ENCODE assay signal across 12 cellular contexts in the genomic region with DNA sequence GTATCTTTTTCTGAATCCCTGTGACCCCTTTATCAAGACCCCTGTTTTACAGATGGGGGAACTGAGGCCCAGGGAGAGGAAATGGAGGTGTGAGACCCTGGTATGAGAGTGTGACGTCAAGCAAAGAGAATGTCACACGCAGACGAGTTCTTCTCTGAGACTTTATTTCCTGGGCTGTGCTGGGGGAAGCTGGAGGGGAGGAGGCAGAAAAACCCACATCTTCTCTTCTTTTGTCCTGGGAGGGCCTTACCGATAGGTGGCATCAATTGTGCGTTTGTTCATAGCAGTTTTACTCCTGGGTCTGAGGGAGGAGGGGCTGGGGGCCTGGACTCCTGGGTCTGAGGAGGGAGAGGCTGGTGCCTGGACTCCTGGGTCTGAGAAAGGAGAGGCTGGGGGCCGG. TPM values are rescaled to one million over a fixed set of nuclear protein-coding genes. Genes with fewer than 3 reads are reported as not detected.
DNase-seq lines count a peak whose midpoint lies in the region; ATAC-seq and TF ChIP-seq lines count a peak whose summit lies in the region.
"Had no signal": no experiment of that assay in that cellular context is flagged by ENCODE, and none has a peak within 500 bp of the region (broad histone marks: within the 10 kb centered on the region; RNA-seq: fewer than 3 reads in every experiment).

No MANE protein-coding gene starts in this region.

- no peak overlapping the region for H2BK120ac ChIP-seq in mesenchymal stem cell (ENCODE audit: low read depth, low read length)

- H2BK15ac ChIP-seq in mesenchymal stem cell (ENCODE audit: low read depth, poor library complexity, severe bottlenecking), result no peak overlapping the region

- TF ChIP-seq CTCF in Panc1 (IDR thresholded peaks at IDR 0.05) (peak; percentile 50; the same call in 1 of the 2 replicates), psoas muscle (IDR thresholded peaks at IDR 0.05) (no peak)

- H4K91ac ChIP-seq in mesenchymal stem cell (ENCODE audit: low read length), result no peak overlapping the region

- POLR2A ChIA-PET in Panc1 (lab: Charles Lee), result no interaction called here

- H3K9ac ChIP-seq in GM23248, result no peak overlapping the region
- no peak overlapping the region for H3K9ac ChIP-seq in mesenchymal stem cell (ENCODE audit: low read length)

- CTCF ChIA-PET in Panc1 (lab: Charles Lee), result interaction anchor here (0.7 kb wide), 1 partner anchor 454 kb away, joined by 4 read pairs; no protein-coding TSS in a partner anchor

- no peak overlapping the region for H2BK5ac ChIP-seq in mesenchymal stem cell (ENCODE audit: low read depth, low read length, poor library complexity, severe bottlenecking)

- H3K4me1 ChIP-seq in GM23248 (ENCODE audit: insufficient read depth), result no peaks in the 10 kb centered on the region
- H3K4me1 ChIP-seq in Panc1 (ENCODE audit: control insufficient read depth, insufficient read depth, low read length), result no peaks in the 10 kb centered on the region
- no peaks in the 10 kb centered on the region for H3K4me1 ChIP-seq in mesenchymal stem cell (ENCODE audit: control insufficient read depth, insufficient read depth, low read depth, low read length)
- no peaks in the 10 kb centered on the region for H3K4me1 ChIP-seq in psoas muscle

- H3K4me3 ChIP-seq in GM23248 (no peak overlapping the region), Panc1 (ENCODE audit: low read depth in 2 of 2, low read length in 2 of 2) (no peak overlapping the region), mesenchymal stem cell (ENCODE audit: insufficient read depth in 1 of 2, low read depth in 1 of 2, low read length in 2 of 2) (no peak overlapping the region), psoas muscle (no peak overlapping the region)
- H3K4me3 ChIP-seq: suprapubic skin had no signal

- no peak for ATAC-seq in Panc1
- ATAC-seq in psoas muscle, result no peak
- ATAC-seq: activated T-cell treated with anti-CD3 and anti-CD28 coated beads, Interleukin-2, amount 50 U/mL, for 72 hours had no signal

- H3F3A ChIP-seq in GM23248 (ENCODE audit: insufficient read depth), result no peaks in the 10 kb centered on the region

- H4K20me1 ChIP-seq in GM23248 (ENCODE audit: insufficient read depth), result no peaks in the 10 kb centered on the region

- no peaks in the 10 kb centered on the region for H3K79me2 ChIP-seq in GM23248 (ENCODE audit: insufficient read depth)

- 12 to 16% methylated on average over 6 of the region's 6 CpGs for WGBS in GM23248 (ENCODE audit: low coverage in 1 of 2, low lambda C conversion rate in 2 of 2, missing lambda C conversion rate in 2 of 2), 2 experiments
- 40% methylated on average over 6 of the region's 6 CpGs for WGBS in mesenchymal stem cell
- 15 to 19% (median 16%) methylated on average over 6 of the region's 6 CpGs for WGBS in psoas muscle, 3 donors

- H3K4ac ChIP-seq in mesenchymal stem cell (ENCODE audit: low read depth in 1 of 2, low read length in 2 of 2), result no peak overlapping the region

- peak; percentile 41 for DNase-seq in Daoy (ENCODE audit: low read depth)
- peak; percentile 21 for DNase-seq in GM23248
- no peak for DNase-seq in Panc1 (ENCODE audit: low read depth, low spot score)
- peak; percentile 2 for DNase-seq in mesenchymal stem cell
- no peak for DNase-seq in psoas muscle
- DNase-seq in NCI-H1092 (lab: John Stamatoyannopoulos, UW), result no peak
- DNase-seq in NCI-H748 (lab: John Stamatoyannopoulos, UW; ENCODE audit: unreplicated experiment), result no peak
- DNase-seq: activated T-cell treated with anti-CD3 and anti-CD28 coated beads, Interleukin-2, amount 50 U/mL, for 72 hours; GOT3; NCI-H2227 treated with DMSO at 0.1 percent for 48 hours had no signal

- no peak overlapping the region for H2BK12ac ChIP-seq in mesenchymal stem cell (ENCODE audit: low read length in 2 of 2)

- H4K8ac ChIP-seq in mesenchymal stem cell (ENCODE audit: low read length), result no peak overlapping the region

- intact Hi-C loops in Panc1 (cut with micrococcal nuclease; ENCODE audit: unreplicated experiment) (no loop called here), psoas muscle (cut with DNase I) (no loop called here)

- H3K79me1 ChIP-seq in mesenchymal stem cell (replicated peaks; ENCODE audit: low read length, poor library complexity, severe bottlenecking), result no peaks in the 10 kb centered on the region

- H3K23ac ChIP-seq in mesenchymal stem cell (ENCODE audit: low read length in 2 of 2), result no peak overlapping the region

- H2AK5ac ChIP-seq in mesenchymal stem cell (ENCODE audit: low read length, severe bottlenecking), result no peak overlapping the region

- H3K4me2 ChIP-seq in GM23248 (ENCODE audit: unreplicated experiment) (no peak overlapping the region), mesenchymal stem cell (ENCODE audit: low read length, poor library complexity, severe bottlenecking) (no peak overlapping the region)

- in situ Hi-C loops in GM23248 (cut with MboI), result no loop called here
- in situ Hi-C loops in Panc1 (cut with HindIII; ENCODE audit: low pct_unique_long_range_greater_than_20kb, low sequenced_read_pairs), result no loop called here

- H3K27me3 ChIP-seq in GM23248 (replicated peaks; ENCODE audit: insufficient read depth) (peaks cover 6% of the 10 kb centered on the region; the same call in 1 of the 2 replicates), Panc1 (ENCODE audit: control insufficient read depth, insufficient read depth, low read length) (no peaks in the 10 kb centered on the region), mesenchymal stem cell (ENCODE audit: control insufficient read depth in 1 of 2, insufficient read depth in 1 of 2, low read length in 2 of 2) (peaks cover 0 to 49% of the 10 kb centered on the region in 2 experiments), psoas muscle (ENCODE audit: insufficient read depth in 3 of 3, low read length in 2 of 3) (peaks cover 0 to 34% (median 5%) of the 10 kb centered on the region in 3 donors)

- no peak overlapping the region for H3K18ac ChIP-seq in mesenchymal stem cell (ENCODE audit: low read depth in 1 of 2, low read length in 2 of 2)

- BruUV-seq in Panc1 (replicated peaks; lab: Mats Ljungman, UMichigan), result no TSS peak

- H3K9me3 ChIP-seq in GM23248 (ENCODE audit: low read depth), result no peaks in the 10 kb centered on the region
- H3K9me3 ChIP-seq in Panc1 (ENCODE audit: control insufficient read depth, insufficient read depth, low read depth, low read length), result no peaks in the 10 kb centered on the region
- H3K9me3 ChIP-seq in mesenchymal stem cell (ENCODE audit: control insufficient read depth, low read length), result no peaks in the 10 kb centered on the region
- no peaks in the 10 kb centered on the region for H3K9me3 ChIP-seq in psoas muscle
- H3K9me3 ChIP-seq: suprapubic skin had no signal

- H3K9me2 ChIP-seq in GM23248 (ENCODE audit: insufficient read depth), result no peaks in the 10 kb centered on the region

- no peaks in the 10 kb centered on the region for H3K36me3 ChIP-seq in GM23248 (ENCODE audit: low read depth)
- no peaks in the 10 kb centered on the region for H3K36me3 ChIP-seq in Panc1 (ENCODE audit: control insufficient read depth, insufficient read depth, low read length)
- H3K36me3 ChIP-seq in mesenchymal stem cell (ENCODE audit: control insufficient read depth in 1 of 2, insufficient read depth in 2 of 2, low read depth in 1 of 2, low read length in 2 of 2), result no peaks in the 10 kb centered on the region
- no peaks in the 10 kb centered on the region for H3K36me3 ChIP-seq in psoas muscle (ENCODE audit: insufficient read depth in 1 of 2, low read depth in 1 of 2)
- H3K36me3 ChIP-seq: suprapubic skin had no signal

- H3K27ac ChIP-seq in GM23248 (no peak overlapping the region), Panc1 (ENCODE audit: low read length) (no peak overlapping the region), mesenchymal stem cell (ENCODE audit: low read length, poor library complexity, severe bottlenecking) (no peak overlapping the region), psoas muscle (no peak overlapping the region)
- H3K27ac ChIP-seq: suprapubic skin had no signal

- H2AFZ ChIP-seq in GM23248 (no peak overlapping the region), mesenchymal stem cell (ENCODE audit: low read depth, low read length) (no peak overlapping the region)

- no peak overlapping the region for H3K14ac ChIP-seq in mesenchymal stem cell (ENCODE audit: low read length in 2 of 2)

RNA-seq across cellular contexts. Expression of a gene that starts 4.9 kb away (rescaled TPM):
- 1.0 TPM in 1 of 2 replicates, not detected in the other for total RNA-seq in Daoy (2014; rRNA removed; shearing (Covaris generic))
- not detected in 2 replicates for total RNA-seq in GM23248 (2014; rRNA removed; shearing (Covaris generic))
- polyA plus RNA-seq in GM23248 (2016; fragmentation: Nextera tagmentation; extraction: Ambion mirVana) (not detected in 2 replicates), psoas muscle (not detected)
- total RNA-seq in Panc1 (2021; ENCODE audit: unreplicated experiment) (not detected), psoas muscle (not detected)
- polyA plus RNA-seq in Panc1 (2012; ENCODE audit: insufficient read length), result not detected
- not detected for polyA plus RNA-seq in mesenchymal stem cell (2013, experiment 1 of 2)
- not detected for polyA plus RNA-seq in mesenchymal stem cell (2013, experiment 2 of 2)
- total RNA-seq: activated T-cell treated with anti-CD3 and anti-CD28 coated beads, Interleukin-2, amount 50 U/mL, for 72 hours; naive thymus-derived CD8-positive, alpha-beta T cell; suprapubic skin had no signal
- polyA plus RNA-seq: naive thymus-derived CD8-positive, alpha-beta T cell had no signal

RNA-seq across cellular contexts. Expression of a gene that starts 14.7 kb away (rescaled TPM):
- total RNA-seq in Daoy (2014; rRNA removed; shearing (Covaris generic)), result not detected in 2 replicates
- total RNA-seq in GM23248 (2014; rRNA removed; shearing (Covaris generic)), result not detected in 2 replicates
- polyA plus RNA-seq in GM23248 (2016; fragmentation: Nextera tagmentation; extraction: Ambion mirVana), result not detected in 2 replicates
- total RNA-seq in Panc1 (2021; ENCODE audit: unreplicated experiment), result 0.31 TPM
- not detected for polyA plus RNA-seq in Panc1 (2012; ENCODE audit: insufficient read length)
- polyA plus RNA-seq in mesenchymal stem cell (2013, experiment 1 of 2), result 0.32 TPM
- 0.11 TPM for polyA plus RNA-seq in mesenchymal stem cell (2013, experiment 2 of 2)
- total RNA-seq in psoas muscle, result under 1 TPM in 2 of 4 donors, not detected in 2; 0.32 to 0.34 TPM
- under 1 TPM in 2 of 3 donors, not detected in 1; 0.08 to 0.48 TPM for polyA plus RNA-seq in psoas muscle
- total RNA-seq: naive thymus-derived CD8-positive, alpha-beta T cell had no signal
- polyA plus RNA-seq: naive thymus-derived CD8-positive, alpha-beta T cell had no signal

RNA-seq across cellular contexts. Expression of a gene that starts 16.5 kb away (rescaled TPM):
- not detected in 2 replicates for total RNA-seq in Daoy (2014; rRNA removed; shearing (Covaris generic))
- not detected in 2 replicates for total RNA-seq in GM23248 (2014; rRNA removed; shearing (Covaris generic))
- not detected in 2 replicates for polyA plus RNA-seq in GM23248 (2016; fragmentation: Nextera tagmentation; extraction: Ambion mirVana)
- not detected for total RNA-seq in Panc1 (2021; ENCODE audit: unreplicated experiment)
- not detected for polyA plus RNA-seq in Panc1 (2012; ENCODE audit: insufficient read length)
- not detected for polyA plus RNA-seq in mesenchymal stem cell (2013, experiment 1 of 2)
- not detected for polyA plus RNA-seq in mesenchymal stem cell (2013, experiment 2 of 2)
- total RNA-seq in psoas muscle, result not detected
- not detected for polyA plus RNA-seq in psoas muscle
- total RNA-seq: activated T-cell treated with anti-CD3 and anti-CD28 coated beads, Interleukin-2, amount 50 U/mL, for 72 hours; naive thymus-derived CD8-positive, alpha-beta T cell had no signal
- polyA plus RNA-seq: naive thymus-derived CD8-positive, alpha-beta T cell had no signal

RNA-seq across cellular contexts. Expression of a gene that starts 35.0 kb away (rescaled TPM):
- total RNA-seq in Daoy (2014; rRNA removed; shearing (Covaris generic)), result 0.06 and 0.48 TPM in 2 replicates
- total RNA-seq in GM23248 (2014; rRNA removed; shearing (Covaris generic)), result not detected in 2 replicates
- polyA plus RNA-seq in GM23248 (2016; fragmentation: Nextera tagmentation; extraction: Ambion mirVana) (not detected in 2 replicates), psoas muscle (not detected)
- total RNA-seq in Panc1 (2021; ENCODE audit: unreplicated experiment) (not detected), psoas muscle (not detected)
- not detected for polyA plus RNA-seq in Panc1 (2012; ENCODE audit: insufficient read length)
- polyA plus RNA-seq in mesenchymal stem cell (2013, experiment 1 of 2), result not detected
- not detected for polyA plus RNA-seq in mesenchymal stem cell (2013, experiment 2 of 2)
- total RNA-seq: naive thymus-derived CD8-positive, alpha-beta T cell; suprapubic skin had no signal
- polyA plus RNA-seq: naive thymus-derived CD8-positive, alpha-beta T cell had no signal

RNA-seq across cellular contexts. Expression of a gene that starts 48.0 kb away (rescaled TPM):
- total RNA-seq in Daoy (2014; rRNA removed; shearing (Covaris generic)), result not detected in 2 replicates
- not detected in 2 replicates for total RNA-seq in GM23248 (2014; rRNA removed; shearing (Covaris generic))
- polyA plus RNA-seq in GM23248 (2016; fragmentation: Nextera tagmentation; extraction: Ambion mirVana) (not detected in 2 replicates), psoas muscle (not detected)
- total RNA-seq in Panc1 (2021; ENCODE audit: unreplicated experiment) (not detected), psoas muscle (not detected)
- 0.16 TPM for polyA plus RNA-seq in Panc1 (2012; ENCODE audit: insufficient read length)
- not detected for polyA plus RNA-seq in mesenchymal stem cell (2013, experiment 1 of 2)
- not detected for polyA plus RNA-seq in mesenchymal stem cell (2013, experiment 2 of 2)
- total RNA-seq: activated T-cell treated with anti-CD3 and anti-CD28 coated beads, Interleukin-2, amount 50 U/mL, for 72 hours; naive thymus-derived CD8-positive, alpha-beta T cell had no signal

Comparison
In these comparisons a context has a peak if more than half of its experiments do, and no peak if none do; other contexts are left out.
1. DNase-seq: peak in Daoy (single experiment), GM23248 (single experiment) and mesenchymal stem cell (single experiment); none in Panc1 (single experiment), psoas muscle (0 of 2), NCI-H1092 (single experiment) and NCI-H748 (single experiment).